Comparison of ENCODE assay signal across 10 cellular contexts in the genomic region with DNA sequence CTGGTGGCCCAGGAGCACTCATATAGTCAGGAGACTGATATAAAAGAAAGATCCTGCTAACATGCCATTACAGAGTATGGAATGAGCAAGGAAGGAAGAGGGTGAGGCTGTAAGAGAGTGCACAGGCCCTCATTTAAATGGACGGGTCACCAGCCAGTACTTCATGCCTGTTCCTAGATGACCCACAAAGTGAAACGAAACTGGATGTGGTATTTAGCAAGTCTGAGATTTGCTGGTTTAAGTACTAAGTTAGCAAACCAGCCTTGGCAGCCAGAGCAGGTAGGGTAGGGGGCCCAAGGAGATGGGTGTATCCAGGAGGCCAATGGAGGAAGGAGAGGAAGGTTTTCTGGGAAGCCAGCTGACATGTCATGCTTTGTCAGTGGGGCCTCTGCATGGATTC.
DNase-seq lines count a peak whose midpoint lies in the region; ATAC-seq, FAIRE-seq and TF ChIP-seq lines count a peak whose summit lies in the region.
"Had no signal": no experiment of that assay in that cellular context is flagged by ENCODE, and none has a peak within 500 bp of the region (broad histone marks: within the 10 kb centered on the region; RNA-seq: fewer than 3 reads in every experiment).

No MANE protein-coding gene starts in this region.

- peak overlapping the region; percentile 6; the same call in 1 of the 2 replicates for H2AFZ ChIP-seq in KMS-11 (ENCODE audit: low read depth)

- no peaks in the 10 kb centered on the region for H3K27me3 ChIP-seq in KMS-11 (ENCODE audit: insufficient read depth, low read depth)

- TF ChIP-seq CTCF in KMS-11 (conservative IDR thresholded peaks at IDR 0.05; ENCODE audit: low read depth, low read length): no peak

- H3K27ac ChIP-seq in KMS-11 (no peak overlapping the region), epithelial cell of prostate (peak overlapping the region; percentile 98), substantia nigra (ENCODE audit: low read depth, low read length, poor library complexity, severe bottlenecking) (no peak overlapping the region)

- peak; percentile 32 for ATAC-seq in GM21619 (IDR thresholded peaks at IDR 0.05; ENCODE audit: unreplicated experiment)

- H3K4me3 ChIP-seq in KMS-11 (IDR thresholded peaks at IDR 0.05; ENCODE audit: insufficient read depth, low read depth, low read length): no peak overlapping the region

- H3K79me2 ChIP-seq in KMS-11 (ENCODE audit: insufficient read depth, low read depth): no peaks in the 10 kb centered on the region

- H3K36me3 ChIP-seq in KMS-11 (ENCODE audit: insufficient read depth): no peaks in the 10 kb centered on the region

- peak overlapping the region; percentile 68; the same call in 1 of the 2 replicates for H3K4me2 ChIP-seq in KMS-11

- FAIRE-seq in GM18507 (lab: Jason Lieb, UNC): peak; percentile 57
- FAIRE-seq: G401.6 had no signal

- no peak overlapping the region for H3K9ac ChIP-seq in KMS-11

- DNase-seq in GM18507 (ENCODE audit: extremely low spot score, insufficient read length, low read depth) (no peak), epithelial cell of prostate (ENCODE audit: low read depth, low spot score) (no peak), substantia nigra (lab: John Stamatoyannopoulos, UW) (no peak), nucleus accumbens (lab: John Stamatoyannopoulos, UW) (no peak), LoVo (ENCODE audit: low spot score) (no peak), midbrain (lab: John Stamatoyannopoulos, UW) (no peak)
- DNase-seq: activated T-cell treated with anti-CD3 and anti-CD28 coated beads, Interleukin-2, amount 50 U/mL, for 72 hours had no signal

- peaks cover 63% of the 10 kb centered on the region for H3K4me1 ChIP-seq in KMS-11 (ENCODE audit: low read depth, poor library complexity, severe bottlenecking)

- no peaks in the 10 kb centered on the region for H4K20me1 ChIP-seq in KMS-11 (ENCODE audit: insufficient read depth)
